11 cellular contexts compared by ENCODE assay signal in genomic region chr14:22650960-22651521, GRCh38. TPM values are rescaled to one million over a fixed set of nuclear protein-coding genes. Genes with fewer than 3 reads are reported as not detected.
DNase-seq lines count a peak whose midpoint lies in the region; ATAC-seq and TF ChIP-seq lines count a peak whose summit lies in the region.
"Had no signal": no experiment of that assay in that cellular context is flagged by ENCODE, and none has a peak within 500 bp of the region (broad histone marks: within the 10 kb centered on the region; RNA-seq: fewer than 3 reads in every experiment).

No MANE protein-coding gene starts in this region.

- H3K36me3 ChIP-seq in effector memory CD4-positive, alpha-beta T cell (ENCODE audit: control insufficient read depth, insufficient read depth, low read length): no peaks in the 10 kb centered on the region

- peak; percentile 76 for TF ChIP-seq POLR2A in GM19193 (IDR thresholded peaks at IDR 0.05; ENCODE audit: extremely low read depth, insufficient read depth, insufficient read length)

- H3K36me3 Mint-ChIP-seq in immature natural killer cell: no peaks in the 10 kb centered on the region
- H3K36me3 Mint-ChIP-seq: activated naive CD4-positive, alpha-beta T cell treated with anti-CD3 and anti-CD28 coated beads, Interleukin-2, amount 10 ng/mL, durations not matched to agents 7 days and 5 days had no signal

- no peaks in the 10 kb centered on the region for H3K9me3 ChIP-seq in effector memory CD4-positive, alpha-beta T cell (ENCODE audit: control insufficient read depth, low read length)

- H3K9me3 Mint-ChIP-seq in immature natural killer cell: no peaks in the 10 kb centered on the region
- H3K9me3 Mint-ChIP-seq: activated naive CD4-positive, alpha-beta T cell treated with anti-CD3 and anti-CD28 coated beads, Interleukin-2, amount 10 ng/mL, durations not matched to agents 7 days and 5 days had no signal

- peaks cover 0 to 13% (median 5%) of the 10 kb centered on the region in 3 donors for H3K27me3 Mint-ChIP-seq in immature natural killer cell (ENCODE audit: low read depth in 3 of 3)
- H3K27me3 Mint-ChIP-seq: activated naive CD4-positive, alpha-beta T cell treated with anti-CD3 and anti-CD28 coated beads, Interleukin-2, amount 10 ng/mL, durations not matched to agents 7 days and 5 days had no signal

- H3K27ac ChIP-seq in epithelial cell of prostate: peak overlapping the region; percentile 65
- no peak overlapping the region for H3K27ac ChIP-seq in effector memory CD4-positive, alpha-beta T cell (ENCODE audit: insufficient read depth, low read length, poor library complexity, severe bottlenecking)

- no peak for ATAC-seq in HG03039 (IDR thresholded peaks at IDR 0.05; ENCODE audit: unreplicated experiment)

- H3K4me1 Mint-ChIP-seq in immature natural killer cell: no peaks in the 10 kb centered on the region
- H3K4me1 Mint-ChIP-seq: activated naive CD4-positive, alpha-beta T cell treated with anti-CD3 and anti-CD28 coated beads, Interleukin-2, amount 10 ng/mL, durations not matched to agents 7 days and 5 days had no signal

- no peaks in the 10 kb centered on the region for H3K4me1 ChIP-seq in effector memory CD4-positive, alpha-beta T cell (ENCODE audit: control insufficient read depth, insufficient read depth, low read length, poor library complexity, severe bottlenecking)

- no peak overlapping the region for H3K4me3 ChIP-seq in effector memory CD4-positive, alpha-beta T cell (ENCODE audit: insufficient read depth, low read depth, low read length, poor library complexity, severe bottlenecking)

- H3K27me3 ChIP-seq in effector memory CD4-positive, alpha-beta T cell (replicated peaks; ENCODE audit: control insufficient read depth, insufficient read depth, low read length, poor library complexity, severe bottlenecking): no peaks in the 10 kb centered on the region

- no peak overlapping the region for H3K4me3 Mint-ChIP-seq in immature natural killer cell
- H3K4me3 Mint-ChIP-seq: activated naive CD4-positive, alpha-beta T cell treated with anti-CD3 and anti-CD28 coated beads, Interleukin-2, amount 10 ng/mL, durations not matched to agents 7 days and 5 days had no signal

- DNase-seq in DMS 273 treated with DMSO at 0.1 percent for 48 hours (lab: John Stamatoyannopoulos, UW) (peak; percentile 62), MV-4-11 (lab: John Stamatoyannopoulos, UW) (peak; percentile 90), epithelial cell of prostate (ENCODE audit: low read depth, low spot score) (peak; percentile 58), NCI-H446 treated with DMSO at 0.1 percent for 48 hours (lab: John Stamatoyannopoulos, UW) (no peak), immature natural killer cell (no peak)
- no peak for DNase-seq in effector memory CD4-positive, alpha-beta T cell
- DNase-seq: activated naive CD4-positive, alpha-beta T cell treated with anti-CD3 and anti-CD28 coated beads, Interleukin-2, amount 10 ng/mL, durations not matched to agents 7 days and 5 days; DMS79; posterior cingulate gyrus had no signal

- H3K27ac Mint-ChIP-seq in immature natural killer cell: no peak overlapping the region
- H3K27ac Mint-ChIP-seq: activated naive CD4-positive, alpha-beta T cell treated with anti-CD3 and anti-CD28 coated beads, Interleukin-2, amount 10 ng/mL, durations not matched to agents 7 days and 5 days had no signal

RNA-seq across cellular contexts. Expression of gene OR6J1, which starts 6.9 kb away (rescaled TPM):
- not detected for polyA plus RNA-seq in immature natural killer cell

RNA-seq across cellular contexts. Expression of gene ABHD4, which starts 52.9 kb away (rescaled TPM):
- 10 to 100 TPM; 16.2 to 37.5 (median 30.8) TPM for polyA plus RNA-seq in immature natural killer cell

Comparison
In these comparisons a context has a peak if more than half of its experiments do, and no peak if none do; other contexts are left out.
1. DNase-seq: peak in DMS 273 treated with DMSO at 0.1 percent for 48 hours (single experiment), MV-4-11 (single experiment) and epithelial cell of prostate (single experiment); none in NCI-H446 treated with DMSO at 0.1 percent for 48 hours (single experiment), effector memory CD4-positive, alpha-beta T cell (0 of 3) and immature natural killer cell (0 of 3).